8 cellular contexts compared by ENCODE assay signal in genomic region chr3:105869531-105869833, GRCh38. TPM values are rescaled to one million over a fixed set of nuclear protein-coding genes. Genes with fewer than 3 reads are reported as not detected.
DNase-seq lines count a peak whose midpoint lies in the region; ATAC-seq and TF ChIP-seq lines count a peak whose summit lies in the region.

No MANE protein-coding gene starts in this region.

- BruUV-seq in OCI-LY7 (replicated peaks; lab: Mats Ljungman, UMichigan), result TSS peak; percentile 77

- peak overlapping the region; percentile 99 for H3K4me3 Mint-ChIP-seq in CD4-positive, alpha-beta T cell
- peak overlapping the region; percentile 90 for H3K4me3 Mint-ChIP-seq in endodermal cell

- POLR2A ChIA-PET in CD4-positive, alpha-beta T cell (lab: Charles Lee), result interaction anchor here (0.6 to 2.4 kb wide), 13 partner anchors 9 to 447 kb away, joined by 3 to 10 read pairs (median 4); no protein-coding TSS in a partner anchor
- POLR2A ChIA-PET in OCI-LY7 (lab: Charles Lee), result interaction anchor here (0.9 to 5.4 kb wide), 11 partner anchors 8 to 388 kb away, joined by 3 to 54 read pairs (median 5); no protein-coding TSS in a partner anchor

- no peaks in the 10 kb centered on the region for H3K9me3 ChIP-seq in CD4-positive, alpha-beta T cell (ENCODE audit: control insufficient read depth, low read length)
- H3K9me3 ChIP-seq in OCI-LY7 (ENCODE audit: low read length) (no peaks in the 10 kb centered on the region), endodermal cell (ENCODE audit: control insufficient read depth, low read length) (no peaks in the 10 kb centered on the region), neutrophil (no peaks in the 10 kb centered on the region)

- ATAC-seq in CD4-positive, alpha-beta T cell (ENCODE audit: poor library complexity), result no peak

- CTCF ChIA-PET in CD4-positive, alpha-beta T cell (lab: Charles Lee), result no interaction called here
- CTCF ChIA-PET in OCI-LY7 (lab: Charles Lee; ENCODE audit: unreplicated experiment), result interaction anchor here (1.0 kb wide), 1 partner anchor 34 kb away, joined by 3 read pairs; no protein-coding TSS in a partner anchor

- peaks cover 19% of the 10 kb centered on the region; the same call in 1 of the 2 replicates for H3K79me2 ChIP-seq in OCI-LY7 (ENCODE audit: insufficient read depth, low read depth, low read length)

- peak overlapping the region; percentile 69 for H3K27ac ChIP-seq in CD4-positive, alpha-beta T cell (ENCODE audit: low read depth, low read length)
- H3K27ac ChIP-seq in OCI-LY7 (ENCODE audit: low read depth, low read length, poor library complexity, severe bottlenecking), result peak overlapping the region; percentile 20
- peak overlapping the region; percentile 99 for H3K27ac ChIP-seq in endodermal cell (ENCODE audit: low read depth, low read length)
- H3K27ac ChIP-seq in neutrophil, result peak overlapping the region; percentile 75

- H3K4me2 ChIP-seq in OCI-LY7 (ENCODE audit: low read length), result peak overlapping the region; percentile 96

- H3K4me3 ChIP-seq in OCI-LY7 (ENCODE audit: low read depth, low read length, poor library complexity, severe bottlenecking) (peak overlapping the region; percentile 98), endodermal cell (ENCODE audit: low read length) (peak overlapping the region; percentile 83), neutrophil (ENCODE audit: low read depth in 1 of 2, low read length in 1 of 2) (peak overlapping the region; percentile 90 to 91)

- peaks cover 43% of the 10 kb centered on the region for H3K36me3 Mint-ChIP-seq in CD4-positive, alpha-beta T cell (ENCODE audit: low read depth)
- H3K36me3 Mint-ChIP-seq in endodermal cell (ENCODE audit: low read depth), result peaks cover 12% of the 10 kb centered on the region

- peak overlapping the region; percentile 72; the same call in 1 of the 2 replicates for H2AFZ ChIP-seq in OCI-LY7 (ENCODE audit: low read length)

- H3K9me3 Mint-ChIP-seq in CD4-positive, alpha-beta T cell, result no peaks in the 10 kb centered on the region
- no peaks in the 10 kb centered on the region for H3K9me3 Mint-ChIP-seq in endodermal cell

- no peaks in the 10 kb centered on the region for H3K27me3 Mint-ChIP-seq in CD4-positive, alpha-beta T cell
- no peaks in the 10 kb centered on the region for H3K27me3 Mint-ChIP-seq in endodermal cell (ENCODE audit: insufficient read depth)

- H3K4me1 ChIP-seq in OCI-LY7 (ENCODE audit: insufficient read depth, low read length, poor library complexity, severe bottlenecking) (peaks cover 37% of the 10 kb centered on the region), endodermal cell (ENCODE audit: control insufficient read depth, insufficient read depth, low read length) (peaks cover 9% of the 10 kb centered on the region), neutrophil (ENCODE audit: control insufficient read depth in 1 of 2, insufficient read depth in 1 of 2, low read depth in 1 of 2, low read length in 1 of 2) (peaks cover 28 to 32% of the 10 kb centered on the region in 2 experiments)

- WGBS in endodermal cell (ENCODE audit: insufficient coverage in 1 of 2, insufficient read length in 1 of 2), 2 experiments, result 0 to 14% methylated on average over 3 of the region's 3 CpGs

- H3K27me3 ChIP-seq in CD4-positive, alpha-beta T cell (ENCODE audit: control insufficient read depth, insufficient read depth, low read length), result no peaks in the 10 kb centered on the region
- H3K27me3 ChIP-seq in endodermal cell (ENCODE audit: control insufficient read depth, insufficient read depth, low read length, poor library complexity, severe bottlenecking), result no peaks in the 10 kb centered on the region
- no peaks in the 10 kb centered on the region for H3K27me3 ChIP-seq in neutrophil

- intact Hi-C loops in CD4-positive, alpha-beta T cell (cut with DNase I, micrococcal nuclease), result loop anchor here (2.0 to 10.0 kb wide), 5 partner anchors 39 to 335 kb away; no protein-coding TSS in a partner anchor
- intact Hi-C loops in OCI-LY7 (cut with micrococcal nuclease; ENCODE audit: unreplicated experiment), result loop anchor here (5.0 kb wide), 3 partner anchors 52 to 502 kb away; partner anchors contain the start of gene ALCAM

- H3K36me3 ChIP-seq in OCI-LY7 (ENCODE audit: insufficient read depth, low read length) (peaks cover 16% of the 10 kb centered on the region), endodermal cell (ENCODE audit: control insufficient read depth, insufficient read depth, low read length) (peaks cover 17% of the 10 kb centered on the region), neutrophil (peaks cover 4% of the 10 kb centered on the region)

- peaks cover 63% of the 10 kb centered on the region for H3K4me1 Mint-ChIP-seq in CD4-positive, alpha-beta T cell (ENCODE audit: low read depth)
- H3K4me1 Mint-ChIP-seq in endodermal cell, result peaks cover 31% of the 10 kb centered on the region

- TF ChIP-seq CTCF in CD4-positive, alpha-beta T cell (IDR thresholded peaks at IDR 0.05), result no peak
- TF ChIP-seq CTCF in OCI-LY7 (conservative IDR thresholded peaks at IDR 0.05; ENCODE audit: low read length), result no peak
- TF ChIP-seq CTCF in endodermal cell (conservative IDR thresholded peaks at IDR 0.05), result no peak
- no peak for TF ChIP-seq CTCF in neutrophil (IDR thresholded peaks at IDR 0.05)

- H3K9me2 ChIP-seq in OCI-LY7 (ENCODE audit: insufficient read depth, low read length), result no peaks in the 10 kb centered on the region

- no peaks in the 10 kb centered on the region for H4K20me1 ChIP-seq in OCI-LY7 (ENCODE audit: insufficient read depth, low read length)

- H3K27ac Mint-ChIP-seq in CD4-positive, alpha-beta T cell, result peak overlapping the region; percentile 89
- peak overlapping the region; percentile 98 for H3K27ac Mint-ChIP-seq in endodermal cell

- DNase-seq in CD4-positive, alpha-beta T cell, result no peak
- no peak for DNase-seq in OCI-LY7 (ENCODE audit: low spot score)
- DNase-seq in endodermal cell, result no peak
- DNase-seq in COLO829 (ENCODE audit: low spot score), result no peak
- DNase-seq in kidney glomerular epithelial cell (lab: John Stamatoyannopoulos, UW), result no peak
- DNase-seq in stimulated activated CD4-positive, alpha-beta T cell treated with anti-CD3 and anti-CD28 coated beads, Interleukin-4, amount 100 ng/mL, for 24 hours, result no peak
- no peak for DNase-seq in stimulated activated CD4-positive, alpha-beta T cell treated with anti-CD3 and anti-CD28 coated beads, Interleukin-12 subunit alpha, Interleukin-12 subunit beta, amount 100 ng/mL, for 4 hours

- peak overlapping the region; percentile 17 for H3K9ac ChIP-seq in endodermal cell (ENCODE audit: extremely low read depth, low read length, poor library complexity, severe bottlenecking)

RNA-seq across cellular contexts. Expression of gene CBLB, which starts 0.7 kb away (rescaled TPM):
- 100 to 1,000 TPM; 112 to 124 TPM for total RNA-seq in CD4-positive, alpha-beta T cell
- 24.5 and 57.7 TPM in 2 replicates for total RNA-seq in OCI-LY7 (2014; rRNA removed; shearing (Covaris generic))
- total RNA-seq in OCI-LY7 (2022) (38.5 and 51.6 TPM in 2 replicates), endodermal cell (10 to 100 TPM; 45.4 to 60.5 TPM)
- 41.8 TPM for polyA plus RNA-seq in endodermal cell (2013, experiment 1 of 2)
- polyA plus RNA-seq in endodermal cell (2013, experiment 2 of 2), result 41.5 TPM

Comparison
In these comparisons a context has a peak if more than half of its experiments do, and no peak if none do; other contexts are left out.
1. H3K27ac ChIP-seq: peak in every context shown above with its lines; median percentile 99 in endodermal cell; 75 in neutrophil; 69 in CD4-positive, alpha-beta T cell; 20 in OCI-LY7.